Comparison of ENCODE assay signal across 12 cellular contexts in the genomic region with DNA sequence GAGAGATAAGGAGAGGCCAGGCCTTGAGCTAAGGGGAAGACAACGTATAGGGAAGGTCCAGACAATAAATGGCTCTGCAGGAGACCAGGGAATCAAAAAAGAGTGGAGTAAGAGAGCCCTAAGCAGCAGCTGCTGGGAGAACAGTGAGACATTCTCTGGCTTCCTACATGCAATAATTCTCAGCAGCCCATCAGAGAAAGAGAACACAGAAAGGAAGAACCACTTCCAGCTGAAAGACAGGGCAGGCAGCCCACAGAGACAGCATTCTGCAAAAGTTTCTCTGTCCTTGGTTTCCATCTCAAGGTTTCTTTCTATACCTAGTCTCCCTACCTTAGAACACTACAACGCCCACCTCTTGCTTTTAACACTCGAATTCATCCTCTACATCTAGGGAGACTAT.
"Had no signal": no experiment of that assay in that cellular context is flagged by ENCODE, and none has a peak within 500 bp of the region (broad histone marks: within the 10 kb centered on the region; RNA-seq: fewer than 3 reads in every experiment).

No MANE protein-coding gene starts in this region.

- H3K36me3 ChIP-seq: adrenal gland, neutrophil had no signal

- DNase-seq: adrenal gland, kidney glomerular epithelial cell, naive B cell, retina, SW 1271 had no signal

- H3K4me1 ChIP-seq: adrenal gland had no signal

- H3K4me3 ChIP-seq: adrenal gland had no signal

- H3K27me3 ChIP-seq: adrenal gland, neutrophil had no signal

- ATAC-seq: activated CD4-positive, CD25-positive, alpha-beta regulatory T cell treated with anti-CD3 and anti-CD28 coated beads, Interleukin-2, amount 50 U/mL, for 24 hours; activated T-helper 17 cell treated with anti-CD3 and anti-CD28 coated beads, Interleukin-2, amount 50 U/mL, for 72 hours; esophagus mucosa; stimulated activated effector memory CD8-positive, alpha-beta T cell treated with anti-CD3 and anti-CD28 coated beads, Interleukin-12 subunit alpha, Interleukin-12 subunit beta, amount 100 ng/mL, for 72 hours had no signal

- H3K9me3 ChIP-seq: adrenal gland, neutrophil had no signal

- FAIRE-seq: colon, endometrium had no signal

- H3K27ac ChIP-seq: adrenal gland, neutrophil had no signal
